Comparison of ENCODE assay signal across 20 cellular contexts in the genomic region with DNA sequence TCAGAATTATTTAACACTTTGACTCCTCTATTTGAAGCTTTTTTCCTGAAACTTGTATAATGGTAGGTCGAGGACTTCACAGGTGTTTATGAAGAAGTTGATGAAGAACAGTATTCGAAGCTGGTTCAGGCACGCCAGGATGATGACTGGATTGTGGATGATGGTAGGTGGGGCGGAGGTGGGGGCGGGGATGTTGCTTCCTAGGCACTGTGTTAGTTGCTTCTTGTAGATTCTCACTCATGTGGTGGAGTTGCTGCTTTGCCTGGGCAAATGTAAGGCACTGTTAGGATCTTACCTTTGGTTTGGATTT. TPM values are rescaled to one million over a fixed set of nuclear protein-coding genes. Genes with fewer than 3 reads are reported as not detected.
"Had no signal": no experiment of that assay in that cellular context is flagged by ENCODE, and none has a peak within 500 bp of the region (broad histone marks: within the 10 kb centered on the region; RNA-seq: fewer than 3 reads in every experiment).

No MANE protein-coding gene starts in this region.

- H3K27ac Mint-ChIP-seq: activated B cell treated with CpG ODN at 0.5 μM for 24 hours; brain; dendritic cell treated with granulocyte-macrophage colony-stimulating factor and Interleukin-4, amounts not matched to agents 40 ng/mL and 50 ng/mL, for 4 days; mesothelial cell of epicardium; stimulated activated effector memory CD8-positive, alpha-beta T cell treated with anti-CD3 and anti-CD28 coated beads, Interleukin-12 subunit alpha, Interleukin-12 subunit beta, amount 100 ng/mL, for 72 hours; T-helper 17 cell had no signal

- H3K4me3 Mint-ChIP-seq: activated B cell treated with CpG ODN at 0.5 μM for 24 hours; activated T-helper 1 cell treated with anti-CD3 and anti-CD28 coated beads, Interleukin-12 subunit alpha, Interleukin-12 subunit beta, Interleukin-2, Interleukin-4 antibody, amounts not matched to agents 30 ng/mL and 10 ng/mL and 1 ng/mL, durations not matched to agents 14 hours and 24 hours and 36 hours; brain; dendritic cell treated with granulocyte-macrophage colony-stimulating factor and Interleukin-4, amounts not matched to agents 40 ng/mL and 50 ng/mL, for 4 days; mesothelial cell of epicardium; naive thymus-derived CD8-positive, alpha-beta T cell; stimulated activated effector memory CD8-positive, alpha-beta T cell treated with anti-CD3 and anti-CD28 coated beads, Interleukin-12 subunit alpha, Interleukin-12 subunit beta, amount 100 ng/mL, for 72 hours; T-helper 17 cell had no signal

- H3K4me3 ChIP-seq: heart left ventricle, transverse colon had no signal

- H3K27me3 Mint-ChIP-seq: activated B cell treated with CpG ODN at 0.5 μM for 24 hours; brain; dendritic cell treated with granulocyte-macrophage colony-stimulating factor and Interleukin-4, amounts not matched to agents 40 ng/mL and 50 ng/mL, for 4 days; naive thymus-derived CD8-positive, alpha-beta T cell; T-helper 17 cell had no signal

- DNase-seq: activated B cell treated with CpG ODN at 0.5 μM for 24 hours; activated CD4-positive, alpha-beta T cell treated with anti-CD3 and anti-CD28 coated beads, Interleukin-2, amount 50 U/mL, for 1 hour; activated CD8-positive, alpha-beta memory T cell treated with anti-CD3 and anti-CD28 coated beads, Interleukin-2, amount 50 U/mL, for 48 hours; activated gamma-delta T cell treated with Interleukin-2 at 50 U/mL for 16 hours; anterior cingulate cortex; effector CD4-positive, alpha-beta T cell; heart left ventricle; left ventricle myocardium superior; mammary epithelial cell; naive thymus-derived CD8-positive, alpha-beta T cell; small intestine; SW 1271; T-helper 17 cell; transverse colon had no signal

- H3K36me3 ChIP-seq: transverse colon had no signal

- H3K27me3 ChIP-seq: transverse colon had no signal

- ATAC-seq: heart left ventricle; left ventricle myocardium superior; naive thymus-derived CD8-positive, alpha-beta T cell; sciatic nerve; stimulated activated effector memory CD8-positive, alpha-beta T cell treated with anti-CD3 and anti-CD28 coated beads, Interleukin-12 subunit alpha, Interleukin-12 subunit beta, amount 100 ng/mL, for 72 hours; T-helper 17 cell had no signal

- H3K9me3 Mint-ChIP-seq: activated B cell treated with CpG ODN at 0.5 μM for 24 hours; activated T-helper 1 cell treated with anti-CD3 and anti-CD28 coated beads, Interleukin-12 subunit alpha, Interleukin-12 subunit beta, Interleukin-2, Interleukin-4 antibody, amounts not matched to agents 30 ng/mL and 10 ng/mL and 1 ng/mL, durations not matched to agents 14 hours and 24 hours and 36 hours; dendritic cell treated with granulocyte-macrophage colony-stimulating factor and Interleukin-4, amounts not matched to agents 40 ng/mL and 50 ng/mL, for 4 days; mesothelial cell of epicardium; naive thymus-derived CD8-positive, alpha-beta T cell; stimulated activated effector memory CD8-positive, alpha-beta T cell treated with anti-CD3 and anti-CD28 coated beads, Interleukin-12 subunit alpha, Interleukin-12 subunit beta, amount 100 ng/mL, for 72 hours had no signal

- H3K4me1 Mint-ChIP-seq: activated B cell treated with CpG ODN at 0.5 μM for 24 hours; brain; mesothelial cell of epicardium; stimulated activated effector memory CD8-positive, alpha-beta T cell treated with anti-CD3 and anti-CD28 coated beads, Interleukin-12 subunit alpha, Interleukin-12 subunit beta, amount 100 ng/mL, for 72 hours; T-helper 17 cell had no signal

RNA-seq across cellular contexts. Expression of gene PCYT1B, which starts 56.0 kb away (rescaled TPM):
- total RNA-seq: activated B cell treated with CpG ODN at 0.5 μM for 24 hours; activated T-helper 1 cell treated with anti-CD3 and anti-CD28 coated beads, Interleukin-12 subunit alpha, Interleukin-12 subunit beta, Interleukin-2, Interleukin-4 antibody, amounts not matched to agents 30 ng/mL and 10 ng/mL and 1 ng/mL, durations not matched to agents 14 hours and 24 hours and 36 hours; naive thymus-derived CD8-positive, alpha-beta T cell had no signal
